Comparison of ENCODE assay signal across 13 cellular contexts in genomic region chr2:174623106-174623680, GRCh38. TPM values are rescaled to one million over a fixed set of nuclear protein-coding genes. Genes with fewer than 3 reads are reported as not detected.
DNase-seq lines count a peak whose midpoint lies in the region; ATAC-seq and TF ChIP-seq lines count a peak whose summit lies in the region.
"Had no signal": no experiment of that assay in that cellular context is flagged by ENCODE, and none has a peak within 500 bp of the region (broad histone marks: within the 10 kb centered on the region; RNA-seq: fewer than 3 reads in every experiment).

No MANE protein-coding gene starts in this region.

- peak overlapping the region in 1 of 2 donors; percentile 31 for H3K27ac Mint-ChIP-seq in activated naive CD4-positive, alpha-beta T cell treated with anti-CD3 and anti-CD28 coated beads, Interleukin-2, amount 50 U/mL, for 72 hours
- no peak overlapping the region for H3K27ac Mint-ChIP-seq in activated naive CD4-positive, alpha-beta T cell treated with anti-CD3 and anti-CD28 coated beads for 36 hours
- peak overlapping the region; percentile 51 to 75 for H3K27ac Mint-ChIP-seq in T-cell
- peak overlapping the region; percentile 37 for H3K27ac Mint-ChIP-seq in stimulated activated effector memory CD8-positive, alpha-beta T cell treated with anti-CD3 and anti-CD28 coated beads, Interleukin-12 subunit alpha, Interleukin-12 subunit beta, amount 100 ng/mL, for 72 hours

- no peak for DNase-seq in activated naive CD4-positive, alpha-beta T cell treated with anti-CD3 and anti-CD28 coated beads, Interleukin-2, amount 50 U/mL, for 72 hours (ENCODE audit: low spot score in 2 of 2)
- DNase-seq in activated naive CD4-positive, alpha-beta T cell treated with anti-CD3 and anti-CD28 coated beads for 36 hours, result no peak
- DNase-seq in T-cell, result no peak
- no peak for DNase-seq in stimulated activated effector memory CD8-positive, alpha-beta T cell treated with anti-CD3 and anti-CD28 coated beads, Interleukin-12 subunit alpha, Interleukin-12 subunit beta, amount 100 ng/mL, for 72 hours (ENCODE audit: low spot score in 2 of 2)
- no peak for DNase-seq in GM13976 (ENCODE audit: low spot score)
- DNase-seq in hepatic stellate cell (ENCODE audit: low spot score), result no peak
- DNase-seq: activated CD4-positive, alpha-beta T cell treated with anti-CD3 and anti-CD28 coated beads, Interleukin-2, amount 50 U/mL, for 48 hours; activated naive CD4-positive, alpha-beta T cell treated with anti-CD3 and anti-CD28 coated beads, Interleukin-2, amount 50 U/mL, for 16 hours; caudate nucleus; NCI-H1092 treated with DMSO at 0.1 percent for 48 hours; stimulated activated naive CD4-positive, alpha-beta T cell treated with Interleukin-2 at 50 U/mL for 16 hours had no signal

- peaks cover 66% of the 10 kb centered on the region for H3K4me1 Mint-ChIP-seq in activated naive CD4-positive, alpha-beta T cell treated with anti-CD3 and anti-CD28 coated beads for 36 hours (ENCODE audit: low read depth)
- peaks cover 67 to 80% (median 77%) of the 10 kb centered on the region in 3 donors for H3K4me1 Mint-ChIP-seq in T-cell
- H3K4me1 Mint-ChIP-seq in stimulated activated effector memory CD8-positive, alpha-beta T cell treated with anti-CD3 and anti-CD28 coated beads, Interleukin-12 subunit alpha, Interleukin-12 subunit beta, amount 100 ng/mL, for 72 hours, result peaks cover 38% of the 10 kb centered on the region

- H3K27me3 Mint-ChIP-seq in activated naive CD4-positive, alpha-beta T cell treated with anti-CD3 and anti-CD28 coated beads for 36 hours (ENCODE audit: low read depth), result no peaks in the 10 kb centered on the region
- no peaks in the 10 kb centered on the region for H3K27me3 Mint-ChIP-seq in T-cell

- intact Hi-C loops in activated naive CD4-positive, alpha-beta T cell treated with anti-CD3 and anti-CD28 coated beads for 36 hours (cut with micrococcal nuclease), result no loop called here

- POLR2A ChIA-PET in T-cell (lab: Charles Lee), result interaction anchor here in 1 of 2 donors (0.6 to 1.0 kb wide), 3 partner anchors 10 to 49 kb away, joined by 3 to 9 read pairs (median 3); no protein-coding TSS in a partner anchor

- CTCF ChIA-PET in activated naive CD4-positive, alpha-beta T cell treated with anti-CD3 and anti-CD28 coated beads for 36 hours (lab: Charles Lee), result interaction anchor here (1.0 to 1.7 kb wide), 6 partner anchors 9 to 74 kb away, joined by 3 to 6 read pairs (median 4); no protein-coding TSS in a partner anchor
- CTCF ChIA-PET in T-cell (lab: Charles Lee), result interaction anchor here (0.5 to 2.2 kb wide), 7 partner anchors 14 to 190 kb away, joined by 3 to 7 read pairs (median 3); no protein-coding TSS in a partner anchor

- H3K36me3 Mint-ChIP-seq in activated naive CD4-positive, alpha-beta T cell treated with anti-CD3 and anti-CD28 coated beads, Interleukin-2, amount 50 U/mL, for 72 hours, result peaks cover 25 to 50% of the 10 kb centered on the region in 2 donors
- peaks cover 40% of the 10 kb centered on the region for H3K36me3 Mint-ChIP-seq in activated naive CD4-positive, alpha-beta T cell treated with anti-CD3 and anti-CD28 coated beads for 36 hours (ENCODE audit: low read depth)
- peaks cover 41% of the 10 kb centered on the region for H3K36me3 Mint-ChIP-seq in T-cell
- peaks cover 61% of the 10 kb centered on the region for H3K36me3 Mint-ChIP-seq in stimulated activated effector memory CD8-positive, alpha-beta T cell treated with anti-CD3 and anti-CD28 coated beads, Interleukin-12 subunit alpha, Interleukin-12 subunit beta, amount 100 ng/mL, for 72 hours

- no peak overlapping the region for H3K4me3 Mint-ChIP-seq in activated naive CD4-positive, alpha-beta T cell treated with anti-CD3 and anti-CD28 coated beads for 36 hours
- no peak overlapping the region for H3K4me3 Mint-ChIP-seq in T-cell
- H3K4me3 Mint-ChIP-seq in stimulated activated effector memory CD8-positive, alpha-beta T cell treated with anti-CD3 and anti-CD28 coated beads, Interleukin-12 subunit alpha, Interleukin-12 subunit beta, amount 100 ng/mL, for 72 hours, result no peak overlapping the region

- ATAC-seq in activated naive CD4-positive, alpha-beta T cell treated with anti-CD3 and anti-CD28 coated beads, Interleukin-2, amount 50 U/mL, for 72 hours, result peak; percentile 31 to 46
- ATAC-seq in GM19025 (IDR thresholded peaks at IDR 0.05; ENCODE audit: low read depth, unreplicated experiment) (peak; percentile 17), T-cell (replicated peaks in 1 of 4) (no peak), GM19455 (IDR thresholded peaks at IDR 0.05; ENCODE audit: unreplicated experiment) (no peak)
- ATAC-seq in stimulated activated effector memory CD8-positive, alpha-beta T cell treated with anti-CD3 and anti-CD28 coated beads, Interleukin-12 subunit alpha, Interleukin-12 subunit beta, amount 100 ng/mL, for 72 hours, result peak; percentile 36

- H3K9me3 Mint-ChIP-seq in activated naive CD4-positive, alpha-beta T cell treated with anti-CD3 and anti-CD28 coated beads, Interleukin-2, amount 50 U/mL, for 72 hours, result no peaks in the 10 kb centered on the region
- H3K9me3 Mint-ChIP-seq in activated naive CD4-positive, alpha-beta T cell treated with anti-CD3 and anti-CD28 coated beads for 36 hours, result no peaks in the 10 kb centered on the region
- no peaks in the 10 kb centered on the region for H3K9me3 Mint-ChIP-seq in T-cell
- no peaks in the 10 kb centered on the region for H3K9me3 Mint-ChIP-seq in stimulated activated effector memory CD8-positive, alpha-beta T cell treated with anti-CD3 and anti-CD28 coated beads, Interleukin-12 subunit alpha, Interleukin-12 subunit beta, amount 100 ng/mL, for 72 hours

- in situ Hi-C loops in GM13976 (cut with MboI; ENCODE audit: low sequenced_read_pairs, unreplicated experiment), result no loop called here

- no peak for TF ChIP-seq CTCF in GM13976 (IDR thresholded peaks at IDR 0.05; ENCODE audit: borderline replicate concordance, control extremely low read depth, extremely low read depth, insufficient read depth, missing control alignments)

RNA-seq across cellular contexts. Expression of gene WIPF1, which starts 25.6 kb away (rescaled TPM):
- total RNA-seq in activated naive CD4-positive, alpha-beta T cell treated with anti-CD3 and anti-CD28 coated beads, Interleukin-2, amount 50 U/mL, for 72 hours, result 100 to 1,000 TPM; 138 to 262 TPM
- total RNA-seq in activated naive CD4-positive, alpha-beta T cell treated with anti-CD3 and anti-CD28 coated beads for 36 hours, result 100 to 1,000 TPM; 167 TPM
- total RNA-seq in T-cell, result 100 to 1,000 TPM; 349 to 412 (median 372) TPM

Comparison
In these comparisons a context has a peak if more than half of its experiments do, and no peak if none do; other contexts are left out.
1. ATAC-seq: peak in activated naive CD4-positive, alpha-beta T cell treated with anti-CD3 and anti-CD28 coated beads, Interleukin-2, amount 50 U/mL, for 72 hours (2 of 2), GM19025 (single experiment) and stimulated activated effector memory CD8-positive, alpha-beta T cell treated with anti-CD3 and anti-CD28 coated beads, Interleukin-12 subunit alpha, Interleukin-12 subunit beta, amount 100 ng/mL, for 72 hours (single experiment); none in T-cell (0 of 4) and GM19455 (single experiment).